Comparison of ENCODE assay signal across 9 cellular contexts in genomic region chr5:150410524-150411244, GRCh38. TPM values are rescaled to one million over a fixed set of nuclear protein-coding genes. Genes with fewer than 3 reads are reported as not detected.
DNase-seq lines count a peak whose midpoint lies in the region; ATAC-seq and TF ChIP-seq lines count a peak whose summit lies in the region.
"Had no signal": no experiment of that assay in that cellular context is flagged by ENCODE, and none has a peak within 500 bp of the region (broad histone marks: within the 10 kb centered on the region; RNA-seq: fewer than 3 reads in every experiment).

No MANE protein-coding gene starts in this region.

- H3K9me3 Mint-ChIP-seq in CD8-positive, alpha-beta T cell: no peaks in the 10 kb centered on the region
- H3K9me3 Mint-ChIP-seq in activated T-cell treated with anti-CD3 and anti-CD28 coated beads, Interleukin-2, amount 50 U/mL, for 72 hours: no peaks in the 10 kb centered on the region
- H3K9me3 Mint-ChIP-seq in natural killer cell: no peaks in the 10 kb centered on the region

- H3K27ac ChIP-seq in CD8-positive, alpha-beta T cell (ENCODE audit: low read depth, low read length): peak overlapping the region; percentile 94
- peak overlapping the region; percentile 79 to 80 for H3K27ac ChIP-seq in uterus
- H3K27ac ChIP-seq: SJCRH30 had no signal

- H3K36me3 ChIP-seq in CD8-positive, alpha-beta T cell (ENCODE audit: insufficient read depth, low read length): peaks cover 11% of the 10 kb centered on the region
- H3K36me3 ChIP-seq in uterus: no peaks in the 10 kb centered on the region
- H3K36me3 ChIP-seq: SJCRH30 had no signal

- peak; percentile 23 for ATAC-seq in CD8-positive, alpha-beta T cell
- peak; percentile 23 for ATAC-seq in HG03280 (IDR thresholded peaks at IDR 0.05; ENCODE audit: unreplicated experiment)
- ATAC-seq in activated T-cell treated with anti-CD3 and anti-CD28 coated beads, Interleukin-2, amount 50 U/mL, for 72 hours (replicated peaks in 1 of 2): peak; percentile 19 to 21
- peak; percentile 21 to 31 (median 24) for ATAC-seq in natural killer cell
- no peak for ATAC-seq in GM21528 (IDR thresholded peaks at IDR 0.05; ENCODE audit: low FRiP score, unreplicated experiment)

- peak overlapping the region; percentile 100 for H3K27ac Mint-ChIP-seq in CD8-positive, alpha-beta T cell
- H3K27ac Mint-ChIP-seq in activated T-cell treated with anti-CD3 and anti-CD28 coated beads, Interleukin-2, amount 50 U/mL, for 72 hours: peak overlapping the region; percentile 90
- H3K27ac Mint-ChIP-seq in natural killer cell: peak overlapping the region; percentile 99 to 100

- no peak for TF ChIP-seq CTCF in CD8-positive, alpha-beta T cell (IDR thresholded peaks at IDR 0.05)
- TF ChIP-seq CTCF in fibroblast of pulmonary artery (IDR thresholded peaks at IDR 0.05; ENCODE audit: low read length, missing control alignments): no peak
- TF ChIP-seq CTCF in natural killer cell (IDR thresholded peaks at IDR 0.05): no peak
- TF ChIP-seq CTCF in uterus (IDR thresholded peaks at IDR 0.05): no peak

- peak in 6 of 7 experiments; percentile 24 to 66 (median 56) for DNase-seq in CD8-positive, alpha-beta T cell
- DNase-seq in NOMO-1 (lab: John Stamatoyannopoulos, UW; ENCODE audit: unreplicated experiment in 2 of 2) (peak; percentile 89 to 95), fibroblast of pulmonary artery (ENCODE audit: low read depth) (peak; percentile 79), natural killer cell (peak; percentile 46), uterus (peak; percentile 64 to 86)
- DNase-seq in activated T-cell treated with anti-CD3 and anti-CD28 coated beads, Interleukin-2, amount 50 U/mL, for 72 hours: peak; percentile 46 to 47

- no peaks in the 10 kb centered on the region for H3K27me3 ChIP-seq in CD8-positive, alpha-beta T cell (ENCODE audit: insufficient read depth, low read length)
- no peaks in the 10 kb centered on the region for H3K27me3 ChIP-seq in uterus

- CTCF ChIA-PET in CD8-positive, alpha-beta T cell (lab: Charles Lee): interaction anchor here (0.6 to 2.3 kb wide), 5 partner anchors 11 to 367 kb away, joined by 4 to 9 read pairs (median 6); no protein-coding TSS in a partner anchor

- H3K9me3 ChIP-seq in CD8-positive, alpha-beta T cell (ENCODE audit: low read length): no peaks in the 10 kb centered on the region
- H3K9me3 ChIP-seq in uterus: no peaks in the 10 kb centered on the region
- H3K9me3 ChIP-seq: SJCRH30 had no signal

- peak overlapping the region; percentile 88 for H3K4me3 ChIP-seq in CD8-positive, alpha-beta T cell (ENCODE audit: low read depth, low read length)
- no peak overlapping the region for H3K4me3 ChIP-seq in fibroblast of pulmonary artery (replicated peaks; ENCODE audit: low read depth, low read length)
- H3K4me3 ChIP-seq in uterus: peak overlapping the region in 1 of 2 donors; percentile 29
- H3K4me3 ChIP-seq: SJCRH30 had no signal

- peaks cover 45% of the 10 kb centered on the region for H3K4me1 Mint-ChIP-seq in CD8-positive, alpha-beta T cell (ENCODE audit: low read depth)
- peaks cover 42% of the 10 kb centered on the region for H3K4me1 Mint-ChIP-seq in activated T-cell treated with anti-CD3 and anti-CD28 coated beads, Interleukin-2, amount 50 U/mL, for 72 hours (ENCODE audit: low read depth)
- peaks cover 52 to 57% of the 10 kb centered on the region in 2 donors for H3K4me1 Mint-ChIP-seq in natural killer cell

- intact Hi-C loops in CD8-positive, alpha-beta T cell (cut with DNase I, micrococcal nuclease): loop anchor here in 1 of 2 experiments (1.0 to 5.0 kb wide), 2 partner anchors 53 to 678 kb away; partner anchors contain the start of genes PPARGC1B and TCOF1
- intact Hi-C loops in natural killer cell (cut with micrococcal nuclease): loop anchor here (2.0 kb wide), 2 partner anchors 54 to 802 kb away; partner anchors contain the start of gene TCOF1
- intact Hi-C loops in uterus (cut with DNase I; ENCODE audit: low total_unique reads): no loop called here

- no peak for TF ChIP-seq POLR2A in uterus (IDR thresholded peaks at IDR 0.05)

- POLR2A ChIA-PET in CD8-positive, alpha-beta T cell (lab: Charles Lee): interaction anchor here (0.7 to 1.4 kb wide), 7 partner anchors 13 to 53 kb away, joined by 3 to 6 read pairs (median 3); partner anchors contain the start of gene TCOF1

- H3K27me3 Mint-ChIP-seq in CD8-positive, alpha-beta T cell (ENCODE audit: low read depth): no peaks in the 10 kb centered on the region
- H3K27me3 Mint-ChIP-seq in activated T-cell treated with anti-CD3 and anti-CD28 coated beads, Interleukin-2, amount 50 U/mL, for 72 hours (ENCODE audit: low read depth): no peaks in the 10 kb centered on the region
- no peaks in the 10 kb centered on the region for H3K27me3 Mint-ChIP-seq in natural killer cell (ENCODE audit: low read depth in 2 of 2)

- H3K4me3 Mint-ChIP-seq in CD8-positive, alpha-beta T cell: peak overlapping the region; percentile 100
- H3K4me3 Mint-ChIP-seq in activated T-cell treated with anti-CD3 and anti-CD28 coated beads, Interleukin-2, amount 50 U/mL, for 72 hours: peak overlapping the region; percentile 88 to 90
- H3K4me3 Mint-ChIP-seq in natural killer cell: peak overlapping the region; percentile 98

- peaks cover 40% of the 10 kb centered on the region for H3K36me3 Mint-ChIP-seq in CD8-positive, alpha-beta T cell
- peaks cover 5% of the 10 kb centered on the region in 2 donors for H3K36me3 Mint-ChIP-seq in activated T-cell treated with anti-CD3 and anti-CD28 coated beads, Interleukin-2, amount 50 U/mL, for 72 hours (ENCODE audit: insufficient read depth in 2 of 2)
- no peaks in the 10 kb centered on the region for H3K36me3 Mint-ChIP-seq in natural killer cell

- H3K4me1 ChIP-seq in CD8-positive, alpha-beta T cell (ENCODE audit: insufficient read depth, low read length): peaks cover 39% of the 10 kb centered on the region
- no peaks in the 10 kb centered on the region for H3K4me1 ChIP-seq in uterus
- H3K4me1 ChIP-seq: SJCRH30 had no signal

RNA-seq across cellular contexts. Expression of gene CD74, which starts 2.0 kb away (rescaled TPM):
- total RNA-seq in CD8-positive, alpha-beta T cell: 100 to 1,000 TPM; 401 to 411 TPM
- 100 to 1,000 TPM; 363 to 455 TPM for total RNA-seq in activated T-cell treated with anti-CD3 and anti-CD28 coated beads, Interleukin-2, amount 50 U/mL, for 72 hours
- total RNA-seq in natural killer cell: 100 to 1,000 TPM; 550 to 913 (median 748) TPM
- total RNA-seq in uterus: 1,000 to 10,000 TPM in 1 of 4 donors, 100 to 1,000 TPM in 3; 118 to 1,231 (median 675) TPM

RNA-seq across cellular contexts. Expression of gene RPS14, which starts 38.9 kb away (rescaled TPM):
- 1,000 to 10,000 TPM; 5,604 to 5,613 TPM for total RNA-seq in CD8-positive, alpha-beta T cell
- total RNA-seq in activated T-cell treated with anti-CD3 and anti-CD28 coated beads, Interleukin-2, amount 50 U/mL, for 72 hours: 1,000 to 10,000 TPM; 2,954 to 3,917 TPM
- total RNA-seq in natural killer cell (1,000 to 10,000 TPM; 1,744 to 2,278 (median 2,016) TPM), uterus (over 10,000 TPM in 1 of 4 donors, 1,000 to 10,000 TPM in 3; 2,445 to 12,361 (median 6,046) TPM)

RNA-seq across cellular contexts. Expression of gene TCOF1, which starts 53.2 kb away (rescaled TPM):
- total RNA-seq in CD8-positive, alpha-beta T cell: 10 to 100 TPM; 36.5 to 38.7 TPM
- 10 to 100 TPM; 55.5 to 62.3 TPM for total RNA-seq in activated T-cell treated with anti-CD3 and anti-CD28 coated beads, Interleukin-2, amount 50 U/mL, for 72 hours
- total RNA-seq in natural killer cell (10 to 100 TPM; 51.5 to 62.6 (median 51.7) TPM), uterus (10 to 100 TPM in 3 of 4 donors, 1 to 10 TPM in 1; 9.4 to 40.0 (median 20.1) TPM)
